13 cellular contexts compared by ENCODE assay signal in genomic region chr17:69608114-69608513, GRCh38.
DNase-seq lines count a peak whose midpoint lies in the region; ATAC-seq and TF ChIP-seq lines count a peak whose summit lies in the region.
"Had no signal": no experiment of that assay in that cellular context is flagged by ENCODE, and none has a peak within 500 bp of the region (broad histone marks: within the 10 kb centered on the region; RNA-seq: fewer than 3 reads in every experiment).

No MANE protein-coding gene starts in this region.

- no peak for TF ChIP-seq RAD21 in neural cell (conservative IDR thresholded peaks at IDR 0.05)

- DNase-seq in NCI-H1105 treated with DMSO at 0.1 percent for 48 hours (lab: John Stamatoyannopoulos, UW) (peak; percentile 10), NCI-H1105 (lab: John Stamatoyannopoulos, UW) (no peak), coronary artery (ENCODE audit: low spot score) (no peak), upper lobe of right lung (no peak), NCI-H1417 treated with DMSO at 0.1 percent for 48 hours (lab: John Stamatoyannopoulos, UW) (no peak)
- DNase-seq: 8988T; activated CD4-positive, CD25-positive, alpha-beta regulatory T cell; stimulated activated CD4-positive, alpha-beta T cell treated with anti-CD3 and anti-CD28 coated beads, Interleukin-4, amount 100 ng/mL, for 1 hour had no signal

- ATAC-seq in upper lobe of right lung: no peak
- ATAC-seq in HG03354 (IDR thresholded peaks at IDR 0.05; ENCODE audit: poor library complexity, severe bottlenecking, unreplicated experiment): no peak
- no peak for ATAC-seq in esophagus mucosa
- ATAC-seq: stimulated activated effector memory CD8-positive, alpha-beta T cell treated with anti-CD3 and anti-CD28 coated beads, Interleukin-12 subunit alpha, Interleukin-12 subunit beta, amount 100 ng/mL, for 72 hours had no signal

- no peaks in the 10 kb centered on the region for H4K20me1 ChIP-seq in neural cell (ENCODE audit: insufficient read depth)

- H3K36me3 ChIP-seq in neural cell (ENCODE audit: insufficient read depth, low read length) (no peaks in the 10 kb centered on the region), upper lobe of right lung (no peaks in the 10 kb centered on the region)
- H3K36me3 ChIP-seq: prostate gland had no signal

- H2AFZ ChIP-seq in neural cell (ENCODE audit: low read depth, low read length): no peak overlapping the region

- no peaks in the 10 kb centered on the region for H3K9me3 ChIP-seq in neural cell (ENCODE audit: low read length)
- no peaks in the 10 kb centered on the region for H3K9me3 ChIP-seq in upper lobe of right lung
- H3K9me3 ChIP-seq: prostate gland had no signal

- H3K4me2 ChIP-seq in neural cell (ENCODE audit: low read length): no peak overlapping the region

- intact Hi-C loops in upper lobe of right lung (cut with DNase I): no loop called here

- H3K9ac ChIP-seq in neural cell (ENCODE audit: low read length): no peak overlapping the region

- peaks cover 18% of the 10 kb centered on the region for H3K4me1 ChIP-seq in upper lobe of right lung
- H3K4me1 ChIP-seq: prostate gland had no signal

- H3F3A ChIP-seq in neural cell (ENCODE audit: insufficient read depth, low read length, poor library complexity, severe bottlenecking): no peaks in the 10 kb centered on the region

- H3K79me2 ChIP-seq in neural cell (replicated peaks; ENCODE audit: insufficient read depth, low read length): no peaks in the 10 kb centered on the region

- H3K4me3 ChIP-seq in coronary artery (no peak overlapping the region), neural cell (ENCODE audit: low read length) (no peak overlapping the region), upper lobe of right lung (no peak overlapping the region)
- H3K4me3 ChIP-seq: prostate gland had no signal

- H3K27me3 ChIP-seq in neural cell (ENCODE audit: insufficient read depth, low read depth, low read length) (no peaks in the 10 kb centered on the region), upper lobe of right lung (no peaks in the 10 kb centered on the region)

- no peaks in the 10 kb centered on the region for H3K9me2 ChIP-seq in neural cell (ENCODE audit: insufficient read depth, low read length)

- no peak for TF ChIP-seq CTCF in coronary artery (IDR thresholded peaks at IDR 0.05)
- no peak for TF ChIP-seq CTCF in neural cell (IDR thresholded peaks at IDR 0.05; ENCODE audit: poor library complexity, severe bottlenecking)
- no peak for TF ChIP-seq CTCF in upper lobe of right lung (IDR thresholded peaks at IDR 0.05)

- H3K27ac ChIP-seq in coronary artery (peak overlapping the region; percentile 54 to 55), neural cell (ENCODE audit: low read length) (peak overlapping the region; percentile 64), upper lobe of right lung (peak overlapping the region; percentile 32)
- H3K27ac ChIP-seq: prostate gland had no signal

- TF ChIP-seq EP300 in neural cell (conservative IDR thresholded peaks at IDR 0.05; ENCODE audit: poor library complexity, severe bottlenecking): no peak

TF ChIP-seq in neural cell, 6 proteins besides CTCF, POLR2A, EP300 and RAD21:
- TF ChIP-seq REST (IDR thresholded peaks at IDR 0.05; ENCODE audit: borderline replicate concordance) (no peak), TAF1 (IDR thresholded peaks at IDR 0.05; ENCODE audit: low read depth) (no peak), MXI1 (conservative IDR thresholded peaks at IDR 0.05; ENCODE audit: poor library complexity, severe bottlenecking) (no peak), EZH2 (IDR thresholded peaks at IDR 0.05; ENCODE audit: borderline replicate concordance, insufficient read depth, low read length, poor library complexity, severe bottlenecking) (no peak)
TF ChIP-seq in neural cell: peak in this region for 0.
